Comparison of ENCODE assay signal across 22 cellular contexts in genomic region chr3:50983887-50984286, GRCh38.
"Had no signal": no experiment of that assay in that cellular context is flagged by ENCODE, and none has a peak within 500 bp of the region (broad histone marks: within the 10 kb centered on the region; RNA-seq: fewer than 3 reads in every experiment).

No MANE protein-coding gene starts in this region.

- ATAC-seq: foreskin keratinocyte, gastroesophageal sphincter, left lung, mucosa of descending colon had no signal

- H3K4me3 ChIP-seq: coronary artery, dorsolateral prefrontal cortex, esophagus muscularis mucosa, gastroesophageal sphincter, heart left ventricle, hepatocyte, left lung, lower lobe of right lung, mucosa of descending colon had no signal

- DNase-seq: dermis blood vessel endothelial cell; dorsolateral prefrontal cortex; effector CD4-positive, alpha-beta T cell; effector memory CD4-positive, alpha-beta T cell; hypothalamus; immature natural killer cell; kidney; kidney glomerular epithelial cell; lower lobe of right lung; mesenchymal stem cell; mucosa of descending colon; naive B cell had no signal

- H3K4me1 ChIP-seq: esophagus muscularis mucosa, foreskin keratinocyte, gastroesophageal sphincter, left lung, lower lobe of right lung had no signal

- H3K9me3 ChIP-seq: esophagus muscularis mucosa, gastroesophageal sphincter, heart left ventricle, left lung, lower lobe of right lung, mucosa of descending colon had no signal

- H3K4me2 ChIP-seq: hepatocyte had no signal

- H3K36me3 ChIP-seq: esophagus muscularis mucosa, gastroesophageal sphincter, heart left ventricle, left lung, lower lobe of right lung had no signal

- FAIRE-seq: colon, endothelial cell of umbilical vein, frontal cortex, kidney had no signal

- H3K27ac ChIP-seq: coronary artery, dorsolateral prefrontal cortex, esophagus muscularis mucosa, foreskin keratinocyte, gastroesophageal sphincter, heart left ventricle, hepatocyte, left lung, lower lobe of right lung had no signal

- H3K27me3 ChIP-seq: dorsolateral prefrontal cortex, esophagus muscularis mucosa, gastroesophageal sphincter, heart left ventricle, hepatocyte had no signal

- H2AFZ ChIP-seq: hepatocyte had no signal
